ENCODE assay signal across 11 cellular contexts in genomic region chr7:105654994-105655900, GRCh38.
DNase-seq lines count a peak whose midpoint lies in the region; ATAC-seq and TF ChIP-seq lines count a peak whose summit lies in the region.
"Had no signal": no experiment of that assay in that cellular context is flagged by ENCODE, and none has a peak within 500 bp of the region (broad histone marks: within the 10 kb centered on the region; RNA-seq: fewer than 3 reads in every experiment).

No MANE protein-coding gene starts in this region.

- no peak overlapping the region for H3K4ac ChIP-seq in IMR-90 (ENCODE audit: low read depth, low read length)

- peaks cover 1% of the 10 kb centered on the region; the same call in 1 of the 2 replicates for H3K4me1 ChIP-seq in IMR-90 (ENCODE audit: control insufficient read depth, insufficient read depth, low read length)
- H3K4me1 ChIP-seq: BLaER1 had no signal

- no peak overlapping the region for H4K91ac ChIP-seq in IMR-90 (ENCODE audit: insufficient read depth, low read depth, low read length)

- no peak overlapping the region for H2BK20ac ChIP-seq in IMR-90 (ENCODE audit: low read depth, low read length)

- no peak overlapping the region for H3K4me3 ChIP-seq in IMR-90 (ENCODE audit: insufficient read depth, low read depth, low read length)
- H3K4me3 ChIP-seq: BLaER1 had no signal

- H2BK5ac ChIP-seq in IMR-90 (ENCODE audit: low read depth, low read length, poor library complexity, severe bottlenecking), result no peak overlapping the region

- no peak overlapping the region for H2AK9ac ChIP-seq in IMR-90 (replicated peaks; ENCODE audit: low read depth, low read length, poor library complexity)

- H4K8ac ChIP-seq in IMR-90 (ENCODE audit: low read depth in 2 of 2, low read length in 2 of 2), result no peak overlapping the region

- H3K9ac ChIP-seq in IMR-90 (ENCODE audit: low read depth, low read length), result no peak overlapping the region
- H3K9ac ChIP-seq: BLaER1 had no signal

- CTCF ChIA-PET in IMR-90 (lab: Yijun Ruan, JAX), result no interaction called here

- H3K9me3 ChIP-seq in IMR-90 (ENCODE audit: control insufficient read depth, insufficient read depth, low read length), result no peaks in the 10 kb centered on the region
- H3K9me3 ChIP-seq: BLaER1 had no signal

- no peak overlapping the region for H2AK5ac ChIP-seq in IMR-90 (ENCODE audit: low read depth, low read length)

- H3K79me1 ChIP-seq in IMR-90 (ENCODE audit: low read depth in 1 of 2, low read length in 2 of 2), result no peaks in the 10 kb centered on the region

- no peak for TF ChIP-seq RAD21 in IMR-90 (IDR thresholded peaks at IDR 0.05; ENCODE audit: low read length)

- H2BK120ac ChIP-seq in IMR-90 (ENCODE audit: low read depth, low read length), result no peak overlapping the region

- no peak for TF ChIP-seq CTCF in IMR-90 (conservative IDR thresholded peaks at IDR 0.05; ENCODE audit: low read depth, low read length)

- dilution Hi-C loops in IMR-90 (cut with HindIII; ENCODE audit: low sequenced_read_pairs, unreplicated experiment), result no loop called here

- no peak overlapping the region for H3K23ac ChIP-seq in IMR-90 (ENCODE audit: low read depth, low read length)

- H3K14ac ChIP-seq in IMR-90 (replicated peaks; ENCODE audit: low read depth, low read length), result no peak overlapping the region

- H3K27me3 ChIP-seq in IMR-90 (ENCODE audit: control insufficient read depth, insufficient read depth, low read length), result no peaks in the 10 kb centered on the region
- H3K27me3 ChIP-seq: BLaER1 had no signal

- no peak overlapping the region for H3K27ac Mint-ChIP-seq in activated T-cell treated with anti-CD3 and anti-CD28 coated beads, Interleukin-2, amount 50 U/mL, for 24 hours
- H3K27ac Mint-ChIP-seq: natural killer cell treated with Interleukin-12 subunit alpha and Interleukin-12 subunit beta and Interleukin-15 and Interleukin-18, amount 100 ng/mL, for 72 hours had no signal

- H3K4me3 Mint-ChIP-seq in activated T-cell treated with anti-CD3 and anti-CD28 coated beads, Interleukin-2, amount 50 U/mL, for 24 hours, result no peak overlapping the region
- H3K4me3 Mint-ChIP-seq: natural killer cell treated with Interleukin-12 subunit alpha and Interleukin-12 subunit beta and Interleukin-15 and Interleukin-18, amount 100 ng/mL, for 72 hours had no signal

- no peak overlapping the region for H4K5ac ChIP-seq in IMR-90 (ENCODE audit: low read depth, low read length)

- H3K4me2 ChIP-seq in IMR-90 (ENCODE audit: low read depth, low read length), result no peak overlapping the region
- H3K4me2 ChIP-seq: BLaER1 had no signal

- peak; percentile 34; the same call in 1 of the 2 replicates for ATAC-seq in IMR-90 (ENCODE audit: low read depth)
- peak; percentile 37 for ATAC-seq in left colon
- ATAC-seq in GM21515 (IDR thresholded peaks at IDR 0.05; ENCODE audit: unreplicated experiment), result no peak
- ATAC-seq: natural killer cell treated with Interleukin-12 subunit alpha and Interleukin-12 subunit beta and Interleukin-15 and Interleukin-18, amount 100 ng/mL, for 72 hours had no signal

- no peak overlapping the region for H3K56ac ChIP-seq in IMR-90 (ENCODE audit: extremely low read depth, insufficient read depth, low read length)

- TF ChIP-seq POLR2A in IMR-90 (IDR thresholded peaks at IDR 0.05; ENCODE audit: low read depth, low read length), result no peak

- no peak overlapping the region for H2BK15ac ChIP-seq in IMR-90 (ENCODE audit: low read depth, low read length)

- no peaks in the 10 kb centered on the region for H3K9me1 ChIP-seq in IMR-90 (ENCODE audit: insufficient read depth, low read length)

- H3K9me3 Mint-ChIP-seq in activated T-cell treated with anti-CD3 and anti-CD28 coated beads, Interleukin-2, amount 50 U/mL, for 24 hours, result no peaks in the 10 kb centered on the region
- H3K9me3 Mint-ChIP-seq: natural killer cell treated with Interleukin-12 subunit alpha and Interleukin-12 subunit beta and Interleukin-15 and Interleukin-18, amount 100 ng/mL, for 72 hours had no signal

- H2AFZ ChIP-seq in IMR-90 (replicated peaks; ENCODE audit: low read length, poor library complexity), result no peak overlapping the region

- peaks cover 20% of the 10 kb centered on the region for H3K36me3 Mint-ChIP-seq in activated T-cell treated with anti-CD3 and anti-CD28 coated beads, Interleukin-2, amount 50 U/mL, for 24 hours (ENCODE audit: low read depth)
- H3K36me3 Mint-ChIP-seq: natural killer cell treated with Interleukin-12 subunit alpha and Interleukin-12 subunit beta and Interleukin-15 and Interleukin-18, amount 100 ng/mL, for 72 hours had no signal

- peaks cover 13% of the 10 kb centered on the region for H4K20me1 ChIP-seq in IMR-90 (ENCODE audit: insufficient read depth, low read length)

- DNase-seq in A172 (ENCODE audit: low spot score) (peak; percentile 54), IMR-90 (peak; percentile 67), amniotic epithelial cell (ENCODE audit: low read depth) (peak; percentile 91), left colon (no peak), HuH-7 (ENCODE audit: low spot score) (no peak), AML-193 (lab: John Stamatoyannopoulos, UW) (no peak)
- DNase-seq in activated T-cell treated with anti-CD3 and anti-CD28 coated beads, Interleukin-2, amount 50 U/mL, for 24 hours, result no peak
- DNase-seq: NK-92 treated with Interleukin-12 subunit alpha and Interleukin-12 subunit beta, amount 100 ng/mL, for 24 hours had no signal

- BruUV-seq in IMR-90 (replicated peaks; lab: Mats Ljungman, UMichigan), result no TSS peak

- peaks cover 6% of the 10 kb centered on the region for H3K4me1 Mint-ChIP-seq in activated T-cell treated with anti-CD3 and anti-CD28 coated beads, Interleukin-2, amount 50 U/mL, for 24 hours (ENCODE audit: low read depth)

- intact Hi-C loops in IMR-90 (cut with micrococcal nuclease) (loop anchor here (10.0 kb wide), 1 partner anchor 90 kb away; no protein-coding TSS in a partner anchor), left colon (cut with DNase I, micrococcal nuclease) (loop anchor here in 1 of 2 donors (5.0 to 10.0 kb wide), 2 partner anchors 100 to 387 kb away; no protein-coding TSS in a partner anchor)

- no peak overlapping the region for H3K18ac ChIP-seq in IMR-90 (ENCODE audit: low read depth, low read length)

- POLR2A ChIA-PET in IMR-90 (lab: Charles Lee; ENCODE audit: unreplicated experiment), result no interaction called here

- in situ Hi-C loops in IMR-90 (cut with MboI; ENCODE audit: low sequenced_read_pairs), result no loop called here

- H3K27me3 Mint-ChIP-seq in activated T-cell treated with anti-CD3 and anti-CD28 coated beads, Interleukin-2, amount 50 U/mL, for 24 hours, result no peaks in the 10 kb centered on the region
- H3K27me3 Mint-ChIP-seq: natural killer cell treated with Interleukin-12 subunit alpha and Interleukin-12 subunit beta and Interleukin-15 and Interleukin-18, amount 100 ng/mL, for 72 hours had no signal

- H3K36me3 ChIP-seq in IMR-90 (ENCODE audit: control insufficient read depth, insufficient read depth, low read length), result 0 out of 2 replicates have a peak, but pooled peaks cover 2% of the 10 kb centered on the region

- 51% methylated on average over 4 of the region's 14 CpGs; no CpG with 5 or more reads in 1 of the 2 experiments for WGBS in IMR-90 (ENCODE audit: extremely low coverage in 2 of 2, insufficient read length in 1 of 2), 2 experiments

- H3K27ac ChIP-seq in IMR-90 (ENCODE audit: insufficient read depth, low read length), result no peak overlapping the region
- H3K27ac ChIP-seq: BLaER1 had no signal

TF ChIP-seq in IMR-90, 13 proteins besides CTCF, POLR2A, EP300 and RAD21:
- TF ChIP-seq RCOR1 (IDR thresholded peaks at IDR 0.05; ENCODE audit: insufficient replicate concordance, low read length), result no peak
- TF ChIP-seq SMC3 (IDR thresholded peaks at IDR 0.05; ENCODE audit: low read depth, low read length), result no peak
- TF ChIP-seq CHD1 (IDR thresholded peaks at IDR 0.05; ENCODE audit: low read depth, low read length), result no peak
- TF ChIP-seq NFE2L2 (IDR thresholded peaks at IDR 0.05; ENCODE audit: low read depth, low read length), result no peak
- no peak for TF ChIP-seq RFX5 (IDR thresholded peaks at IDR 0.05; ENCODE audit: low read depth, low read length)
- no peak for TF ChIP-seq MXI1 (IDR thresholded peaks at IDR 0.05; ENCODE audit: borderline replicate concordance, low read depth, low read length)
- no peak for TF ChIP-seq MAFK (IDR thresholded peaks at IDR 0.05; ENCODE audit: low read depth, low read length)
- TF ChIP-seq MAZ (IDR thresholded peaks at IDR 0.05; ENCODE audit: borderline replicate concordance, low read depth, low read length), result no peak
- TF ChIP-seq, protein P1, sequence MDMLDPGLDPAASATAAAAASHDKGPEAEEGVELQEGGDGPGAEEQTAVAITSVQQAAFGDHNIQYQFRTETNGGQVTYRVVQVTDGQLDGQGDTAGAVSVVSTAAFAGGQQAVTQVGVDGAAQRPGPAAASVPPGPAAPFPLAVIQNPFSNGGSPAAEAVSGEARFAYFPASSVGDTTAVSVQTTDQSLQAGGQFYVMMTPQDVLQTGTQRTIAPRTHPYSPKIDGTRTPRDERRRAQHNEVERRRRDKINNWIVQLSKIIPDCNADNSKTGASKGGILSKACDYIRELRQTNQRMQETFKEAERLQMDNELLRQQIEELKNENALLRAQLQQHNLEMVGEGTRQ (IDR thresholded peaks at IDR 0.05; ENCODE audit: low read depth, low read length), result no peak
- no peak for TF ChIP-seq FOS (IDR thresholded peaks at IDR 0.05; ENCODE audit: low read depth, low read length)
- TF ChIP-seq BHLHE40 (IDR thresholded peaks at IDR 0.05; ENCODE audit: low read depth, low read length), result no peak
- TF ChIP-seq, protein P2, sequence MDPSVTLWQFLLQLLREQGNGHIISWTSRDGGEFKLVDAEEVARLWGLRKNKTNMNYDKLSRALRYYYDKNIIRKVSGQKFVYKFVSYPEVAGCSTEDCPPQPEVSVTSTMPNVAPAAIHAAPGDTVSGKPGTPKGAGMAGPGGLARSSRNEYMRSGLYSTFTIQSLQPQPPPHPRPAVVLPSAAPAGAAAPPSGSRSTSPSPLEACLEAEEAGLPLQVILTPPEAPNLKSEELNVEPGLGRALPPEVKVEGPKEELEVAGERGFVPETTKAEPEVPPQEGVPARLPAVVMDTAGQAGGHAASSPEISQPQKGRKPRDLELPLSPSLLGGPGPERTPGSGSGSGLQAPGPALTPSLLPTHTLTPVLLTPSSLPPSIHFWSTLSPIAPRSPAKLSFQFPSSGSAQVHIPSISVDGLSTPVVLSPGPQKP (IDR thresholded peaks at IDR 0.05; ENCODE audit: borderline replicate concordance, low read depth, low read length), result no peak

Comparison
In these comparisons a context has a peak if more than half of its experiments do, and no peak if none do; other contexts are left out.
1. DNase-seq: peak in A172 (single experiment), IMR-90 (single experiment) and amniotic epithelial cell (single experiment); none in left colon (0 of 2), activated T-cell treated with anti-CD3 and anti-CD28 coated beads, Interleukin-2, amount 50 U/mL, for 24 hours (single experiment), HuH-7 (single experiment) and AML-193 (0 of 2).